ENCODE assay signal across 14 cellular contexts in genomic region chr10:70499829-70500167, GRCh38. TPM values are rescaled to one million over a fixed set of nuclear protein-coding genes. Genes with fewer than 3 reads are reported as not detected.
DNase-seq lines count a peak whose midpoint lies in the region; ATAC-seq and TF ChIP-seq lines count a peak whose summit lies in the region.
"Had no signal": no experiment of that assay in that cellular context is flagged by ENCODE, and none has a peak within 500 bp of the region (broad histone marks: within the 10 kb centered on the region; RNA-seq: fewer than 3 reads in every experiment).

No MANE protein-coding gene starts in this region.

- no peak overlapping the region for H2AFZ ChIP-seq in Karpas-422 (ENCODE audit: low read length)

- no peaks in the 10 kb centered on the region for H3K27me3 Mint-ChIP-seq in endodermal cell (ENCODE audit: insufficient read depth)

- peak overlapping the region; percentile 47 for H3K9ac ChIP-seq in Karpas-422 (ENCODE audit: low read length)
- no peak overlapping the region for H3K9ac ChIP-seq in endodermal cell (ENCODE audit: extremely low read depth, low read length, poor library complexity, severe bottlenecking)

- H3K4me3 ChIP-seq in Karpas-422 (ENCODE audit: low read length) (no peak overlapping the region), endodermal cell (ENCODE audit: low read length) (no peak overlapping the region), psoas muscle (no peak overlapping the region)

- peaks cover 15% of the 10 kb centered on the region for H3K4me1 Mint-ChIP-seq in endodermal cell

- H3K9me3 ChIP-seq in Karpas-422 (ENCODE audit: low read length) (no peaks in the 10 kb centered on the region), endodermal cell (ENCODE audit: control insufficient read depth, low read length) (no peaks in the 10 kb centered on the region), psoas muscle (no peaks in the 10 kb centered on the region)
- H3K9me3 ChIP-seq: BE2C had no signal

- WGBS in endodermal cell (ENCODE audit: insufficient coverage in 1 of 2, insufficient read length in 1 of 2), 2 experiments = 92 to 94% methylated on average over 3 to 4 of the region's 4 CpGs
- 70 to 81% (median 78%) methylated on average over 4 of the region's 4 CpGs for WGBS in psoas muscle, 3 donors

- peaks cover 100% of the 10 kb centered on the region for H3K79me2 ChIP-seq in Karpas-422 (ENCODE audit: low read length)

- H3K27ac ChIP-seq in Karpas-422 (ENCODE audit: low read length) (peak overlapping the region; percentile 71), endodermal cell (ENCODE audit: low read depth, low read length) (no peak overlapping the region), psoas muscle (peak overlapping the region; percentile 12)

- ATAC-seq in psoas muscle = no peak

- no peak overlapping the region for H3K4me3 Mint-ChIP-seq in endodermal cell

- H3K36me3 Mint-ChIP-seq in endodermal cell (ENCODE audit: low read depth) = peaks cover 5% of the 10 kb centered on the region

- H3K9me2 ChIP-seq in Karpas-422 (replicated peaks; ENCODE audit: insufficient read depth, low read length) = no peaks in the 10 kb centered on the region

- in situ Hi-C loops in GM13977 (cut with MboI; ENCODE audit: low pct_unique_long_range_greater_than_20kb, low sequenced_read_pairs, unreplicated experiment) = no loop called here

- H3K27me3 ChIP-seq in Karpas-422 (ENCODE audit: low read length) (no peaks in the 10 kb centered on the region), endodermal cell (ENCODE audit: control insufficient read depth, insufficient read depth, low read length, poor library complexity, severe bottlenecking) (no peaks in the 10 kb centered on the region), psoas muscle (ENCODE audit: insufficient read depth in 3 of 3, low read length in 2 of 3) (no peaks in the 10 kb centered on the region)
- H3K27me3 ChIP-seq: BE2C had no signal

- H3K36me3 ChIP-seq in Karpas-422 (ENCODE audit: insufficient read depth, low read length) (peaks cover 7% of the 10 kb centered on the region), endodermal cell (ENCODE audit: control insufficient read depth, insufficient read depth, low read length) (no peaks in the 10 kb centered on the region), psoas muscle (ENCODE audit: insufficient read depth in 1 of 2, low read depth in 1 of 2) (no peaks in the 10 kb centered on the region)
- H3K36me3 ChIP-seq: BE2C had no signal

- intact Hi-C loops in psoas muscle (cut with DNase I) = no loop called here

- H3K4me1 ChIP-seq in Karpas-422 (ENCODE audit: low read length) (peaks cover 79% of the 10 kb centered on the region), endodermal cell (ENCODE audit: control insufficient read depth, insufficient read depth, low read length) (no peaks in the 10 kb centered on the region), psoas muscle (peaks cover 15% of the 10 kb centered on the region)
- H3K4me1 ChIP-seq: BE2C had no signal

- DNase-seq in GM13977 (ENCODE audit: low spot score) (peak; percentile 45), Karpas-422 (no peak), endodermal cell (no peak), psoas muscle (no peak), NCI-H82 treated with DMSO at 0.1 percent for 48 hours (lab: John Stamatoyannopoulos, UW; ENCODE audit: unreplicated experiment) (no peak), C1 segment of cervical spinal cord (lab: John Stamatoyannopoulos, UW) (no peak), occipital lobe (lab: John Stamatoyannopoulos, UW) (no peak)
- DNase-seq in activated CD4-positive, alpha-beta T cell treated with anti-CD3 and anti-CD28 coated beads for 48 hours = no peak
- DNase-seq: BE2C; DND-41; NCI-H2029 treated with DMSO at 0.1 percent for 48 hours; stimulated activated CD8-positive, alpha-beta memory T cell treated with anti-CD3 and anti-CD28 coated beads, Interleukin-4, amount 100 ng/mL, for 48 hours had no signal

- peaks cover 4% of the 10 kb centered on the region; the same call in 1 of the 2 replicates for H4K20me1 ChIP-seq in Karpas-422 (ENCODE audit: insufficient read depth, low read depth, low read length)

- peak overlapping the region; percentile 30 for H3K4me2 ChIP-seq in Karpas-422 (ENCODE audit: low read depth, low read length, poor library complexity, severe bottlenecking)

- peak overlapping the region; percentile 45 for H3K27ac Mint-ChIP-seq in endodermal cell

- H3K9me3 Mint-ChIP-seq in endodermal cell = no peaks in the 10 kb centered on the region

- TF ChIP-seq CTCF in GM13977 (IDR thresholded peaks at IDR 0.05; ENCODE audit: extremely low read depth, insufficient read depth, missing control alignments) (no peak), endodermal cell (conservative IDR thresholded peaks at IDR 0.05) (no peak), psoas muscle (IDR thresholded peaks at IDR 0.05) (no peak)

RNA-seq across cellular contexts. Expression of gene PALD1, which starts 21.2 kb away (rescaled TPM):
- 54.7 and 106 TPM in 2 replicates for total RNA-seq in Karpas-422 (2014; rRNA removed; shearing (Covaris generic); ENCODE audit: low replicate concordance)
- total RNA-seq in endodermal cell (10 to 100 TPM; 17.3 to 19.7 TPM), psoas muscle (1 to 10 TPM; 2.8 to 4.0 (median 3.3) TPM), occipital lobe (8.9 TPM)
- polyA plus RNA-seq in endodermal cell (2013, experiment 1 of 2) = 12.0 TPM
- 11.6 TPM for polyA plus RNA-seq in endodermal cell (2013, experiment 2 of 2)
- polyA plus RNA-seq in psoas muscle = 1 to 10 TPM; 1.0 to 2.5 (median 2.4) TPM

RNA-seq across cellular contexts. Expression of gene NODAL, which starts 58.3 kb away (rescaled TPM):
- total RNA-seq in Karpas-422 (2014; rRNA removed; shearing (Covaris generic); ENCODE audit: low replicate concordance) = not detected in 2 replicates
- total RNA-seq in endodermal cell = 10 to 100 TPM; 18.2 to 71.0 TPM
- 36.1 TPM for polyA plus RNA-seq in endodermal cell (2013, experiment 1 of 2)
- 39.2 TPM for polyA plus RNA-seq in endodermal cell (2013, experiment 2 of 2)
- not detected for total RNA-seq in psoas muscle
- under 1 TPM in 2 of 3 donors, not detected in 1; 0.08 to 0.10 TPM for polyA plus RNA-seq in psoas muscle
- 2.2 TPM for total RNA-seq in occipital lobe
- total RNA-seq: left lobe of liver, osteoblast had no signal
